18 cellular contexts compared by ENCODE assay signal in genomic region chr3:150811984-150812383, GRCh38. TPM values are rescaled to one million over a fixed set of nuclear protein-coding genes. Genes with fewer than 3 reads are reported as not detected.
DNase-seq lines count a peak whose midpoint lies in the region; ATAC-seq and TF ChIP-seq lines count a peak whose summit lies in the region.
"Had no signal": no experiment of that assay in that cellular context is flagged by ENCODE, and none has a peak within 500 bp of the region (broad histone marks: within the 10 kb centered on the region; RNA-seq: fewer than 3 reads in every experiment).

No MANE protein-coding gene starts in this region.

- H3K9me3 Mint-ChIP-seq in H9 (no peaks in the 10 kb centered on the region), endodermal cell (no peaks in the 10 kb centered on the region)
- H3K9me3 Mint-ChIP-seq in stimulated activated memory B cell treated with anti-CD40 and anti-IgM and Interleukin-4, amounts not matched to agents 10 μg/mL and 1 μg/mL and 100 μg/mL, for 72 hours, result no peaks in the 10 kb centered on the region
- H3K9me3 Mint-ChIP-seq: CD4-positive, alpha-beta memory T cell; HFFc6 had no signal

- H4K91ac ChIP-seq in H9 (ENCODE audit: insufficient read length, low read depth, low read length), result no peak overlapping the region

- H3T11ph ChIP-seq in H9 (ENCODE audit: low read length), result no peak overlapping the region

- H3K4me1 Mint-ChIP-seq in H9 (peaks cover 24 to 34% of the 10 kb centered on the region in 2 experiments), endodermal cell (peaks cover 33% of the 10 kb centered on the region)
- no peaks in the 10 kb centered on the region for H3K4me1 Mint-ChIP-seq in stimulated activated memory B cell treated with anti-CD40 and anti-IgM and Interleukin-4, amounts not matched to agents 10 μg/mL and 1 μg/mL and 100 μg/mL, for 72 hours
- H3K4me1 Mint-ChIP-seq: CD4-positive, alpha-beta memory T cell had no signal

- H3K27ac Mint-ChIP-seq in H9, result peak overlapping the region in 1 of 3 experiments; percentile 36; a peak in 2 of 7 replicates
- H3K27ac Mint-ChIP-seq in endodermal cell, result no peak overlapping the region
- no peak overlapping the region for H3K27ac Mint-ChIP-seq in stimulated activated memory B cell treated with anti-CD40 and anti-IgM and Interleukin-4, amounts not matched to agents 10 μg/mL and 1 μg/mL and 100 μg/mL, for 72 hours
- H3K27ac Mint-ChIP-seq: CD4-positive, alpha-beta memory T cell; HFFc6 had no signal

- no peak overlapping the region for H3K4ac ChIP-seq in H9 (ENCODE audit: low read depth, low read length)

- H4K8ac ChIP-seq in H9 (replicated peaks; ENCODE audit: insufficient read length, low read depth, low read length), result no peak overlapping the region

- no peak overlapping the region for H3K9ac ChIP-seq in H9 (ENCODE audit: extremely low read depth, insufficient read length, low read length)
- H3K9ac ChIP-seq in endodermal cell (ENCODE audit: extremely low read depth, low read length, poor library complexity, severe bottlenecking), result no peak overlapping the region
- no peak overlapping the region for H3K9ac ChIP-seq in smooth muscle cell (ENCODE audit: low read depth)

- no peak overlapping the region for H3K18ac ChIP-seq in H9 (ENCODE audit: insufficient read length, low read depth, low read length)

- H3K27ac ChIP-seq in H9 (ENCODE audit: insufficient read length, low read depth, low read length), result no peak overlapping the region
- H3K27ac ChIP-seq in endodermal cell (ENCODE audit: low read depth, low read length), result no peak overlapping the region
- H3K27ac ChIP-seq in esophagus muscularis mucosa (replicated peaks in 1 of 4), result no peak overlapping the region
- no peak overlapping the region for H3K27ac ChIP-seq in smooth muscle cell (ENCODE audit: low read depth)
- no peak overlapping the region for H3K27ac ChIP-seq in substantia nigra (ENCODE audit: low read depth, low read length, poor library complexity, severe bottlenecking)

- H3K36me3 Mint-ChIP-seq in H9 (ENCODE audit: insufficient read depth in 1 of 3, low read depth in 3 of 3), result peaks cover 2 to 9% (median 5%) of the 10 kb centered on the region in 3 experiments; a peak in 5 of 7 replicates
- no peaks in the 10 kb centered on the region for H3K36me3 Mint-ChIP-seq in endodermal cell (ENCODE audit: low read depth)
- no peaks in the 10 kb centered on the region for H3K36me3 Mint-ChIP-seq in stimulated activated memory B cell treated with anti-CD40 and anti-IgM and Interleukin-4, amounts not matched to agents 10 μg/mL and 1 μg/mL and 100 μg/mL, for 72 hours
- H3K36me3 Mint-ChIP-seq: CD4-positive, alpha-beta memory T cell had no signal

- WGBS in H9 (ENCODE audit: extremely low coverage, insufficient read length, low lambda C conversion rate), result no CpG with 5 or more reads among the region's 5 CpGs
- WGBS in endodermal cell (ENCODE audit: insufficient coverage in 1 of 2, insufficient read length in 1 of 2), 2 experiments, result 96 to 100% methylated on average over 5 of the region's 5 CpGs
- 93% methylated on average over 5 of the region's 5 CpGs for WGBS in esophagus muscularis mucosa
- 79% methylated on average over 5 of the region's 5 CpGs for WGBS in smooth muscle cell (ENCODE audit: low lambda C conversion rate)

- no peak overlapping the region for H3K56ac ChIP-seq in H9 (ENCODE audit: insufficient read length, low read depth, low read length)

- H3K4me1 ChIP-seq in H9 (ENCODE audit: insufficient read depth, low read length) (no peaks in the 10 kb centered on the region; the same call in 1 of the 2 replicates), endodermal cell (ENCODE audit: control insufficient read depth, insufficient read depth, low read length) (peaks cover 5% of the 10 kb centered on the region), esophagus muscularis mucosa (no peaks in the 10 kb centered on the region), smooth muscle cell (ENCODE audit: low read depth) (no peaks in the 10 kb centered on the region)

- H3K4me3 ChIP-seq in endodermal cell (ENCODE audit: low read length) (no peak overlapping the region), esophagus muscularis mucosa (no peak overlapping the region), smooth muscle cell (no peak overlapping the region)

- H3K79me2 ChIP-seq in H9 (ENCODE audit: insufficient read depth, low read length) (no peaks in the 10 kb centered on the region), smooth muscle cell (ENCODE audit: low read depth) (no peaks in the 10 kb centered on the region)

- no peak overlapping the region for H2BK12ac ChIP-seq in H9 (ENCODE audit: insufficient read length, low read depth, low read length)

- no peak overlapping the region for H2BK5ac ChIP-seq in H9 (ENCODE audit: insufficient read length, low read length)

- H3K27me3 ChIP-seq in H9 (ENCODE audit: insufficient read depth, low read length), result no peaks in the 10 kb centered on the region; the same call in 1 of the 2 replicates
- H3K27me3 ChIP-seq in endodermal cell (ENCODE audit: control insufficient read depth, insufficient read depth, low read length, poor library complexity, severe bottlenecking), result no peaks in the 10 kb centered on the region
- H3K27me3 ChIP-seq in esophagus muscularis mucosa, result no peaks in the 10 kb centered on the region
- H3K27me3 ChIP-seq in smooth muscle cell (ENCODE audit: low read depth), result no peaks in the 10 kb centered on the region

- no peak overlapping the region for H2AK5ac ChIP-seq in H9 (ENCODE audit: insufficient read length, low read length)

- H3K79me1 ChIP-seq in H9 (ENCODE audit: insufficient read depth, low read depth, low read length, poor library complexity, severe bottlenecking), result no peaks in the 10 kb centered on the region

- DNase-seq in H9, result no peak
- peak; percentile 21 for DNase-seq in endodermal cell
- DNase-seq in esophagus muscularis mucosa (ENCODE audit: extremely low spot score), result peak; percentile 17
- no peak for DNase-seq in smooth muscle cell (lab: John Stamatoyannopoulos, UW; ENCODE audit: unreplicated experiment)
- DNase-seq in substantia nigra (lab: John Stamatoyannopoulos, UW), result no peak
- DNase-seq: C1 segment of cervical spinal cord; Calu3; CD4-positive, alpha-beta memory T cell; COR-L47; DMS53; DMS79 treated with DMSO at 0.1 percent for 48 hours; GF-D8; GOT3; H7; HFFc6 had no signal

- TF ChIP-seq EP300 in esophagus muscularis mucosa (IDR thresholded peaks at IDR 0.05), result no peak

- no peak overlapping the region for H2BK15ac ChIP-seq in H9 (ENCODE audit: low read depth, low read length)

- no peaks in the 10 kb centered on the region for H3K23me2 ChIP-seq in H9 (ENCODE audit: insufficient read length, low read depth, low read length, poor library complexity, severe bottlenecking)

- H3K4me3 Mint-ChIP-seq in H9, result no peak overlapping the region
- H3K4me3 Mint-ChIP-seq in endodermal cell, result no peak overlapping the region
- H3K4me3 Mint-ChIP-seq in stimulated activated memory B cell treated with anti-CD40 and anti-IgM and Interleukin-4, amounts not matched to agents 10 μg/mL and 1 μg/mL and 100 μg/mL, for 72 hours, result no peak overlapping the region
- H3K4me3 Mint-ChIP-seq: CD4-positive, alpha-beta memory T cell; HFFc6 had no signal

- no peaks in the 10 kb centered on the region for H3K36me3 ChIP-seq in endodermal cell (ENCODE audit: control insufficient read depth, insufficient read depth, low read length)
- H3K36me3 ChIP-seq in esophagus muscularis mucosa, result no peaks in the 10 kb centered on the region
- no peaks in the 10 kb centered on the region for H3K36me3 ChIP-seq in smooth muscle cell (ENCODE audit: low read depth)

- H2AFZ ChIP-seq in H9 (ENCODE audit: low read length) (peak overlapping the region; percentile 82), smooth muscle cell (ENCODE audit: low read depth) (peak overlapping the region; percentile 58)

- no peak overlapping the region for H2BK20ac ChIP-seq in H9 (ENCODE audit: low read depth, low read length, poor library complexity, severe bottlenecking)

- no peak overlapping the region for H3K23ac ChIP-seq in H9 (ENCODE audit: insufficient read length, low read depth, low read length)

- ATAC-seq in HG03342 (IDR thresholded peaks at IDR 0.05; ENCODE audit: unreplicated experiment), result no peak
- no peak for ATAC-seq in stimulated activated memory B cell treated with anti-CD40 and anti-IgM and Interleukin-4, amounts not matched to agents 10 μg/mL and 1 μg/mL and 100 μg/mL, for 72 hours
- ATAC-seq: HCT116 had no signal

- no peaks in the 10 kb centered on the region for H3F3A ChIP-seq in smooth muscle cell (ENCODE audit: low read depth)

- H3K4me2 ChIP-seq in H9 (ENCODE audit: insufficient read depth, insufficient read length, low read length), result no peak overlapping the region
- H3K4me2 ChIP-seq in smooth muscle cell, result no peak overlapping the region

- H3K9me3 ChIP-seq in H9 (ENCODE audit: control insufficient read depth, low read depth, low read length) (no peaks in the 10 kb centered on the region), endodermal cell (ENCODE audit: control insufficient read depth, low read length) (no peaks in the 10 kb centered on the region), esophagus muscularis mucosa (no peaks in the 10 kb centered on the region), smooth muscle cell (replicated peaks; ENCODE audit: low read depth) (no peaks in the 10 kb centered on the region)

- H2BK120ac ChIP-seq in H9 (ENCODE audit: low read depth, low read length, poor library complexity, severe bottlenecking), result no peak overlapping the region

- no peak overlapping the region for H3K14ac ChIP-seq in H9 (ENCODE audit: insufficient read depth, low read length)

- H4K5ac ChIP-seq in H9 (ENCODE audit: insufficient read length, low read depth, low read length), result no peak overlapping the region

- no peak for TF ChIP-seq POLR2A in esophagus muscularis mucosa (IDR thresholded peaks at IDR 0.05; ENCODE audit: low read depth)

- intact Hi-C loops in esophagus muscularis mucosa (cut with DNase I), result no loop called here

- H3K27me3 Mint-ChIP-seq in H9 (ENCODE audit: low read depth) (no peaks in the 10 kb centered on the region; the same call in 1 of the 2 replicates), endodermal cell (ENCODE audit: insufficient read depth) (no peaks in the 10 kb centered on the region)
- peaks cover 9% of the 10 kb centered on the region for H3K27me3 Mint-ChIP-seq in stimulated activated memory B cell treated with anti-CD40 and anti-IgM and Interleukin-4, amounts not matched to agents 10 μg/mL and 1 μg/mL and 100 μg/mL, for 72 hours

- H4K20me1 ChIP-seq in H9 (ENCODE audit: control insufficient read depth, insufficient read depth, insufficient read length), result no peaks in the 10 kb centered on the region
- no peaks in the 10 kb centered on the region for H4K20me1 ChIP-seq in smooth muscle cell (ENCODE audit: low read depth)

- TF ChIP-seq CTCF in H9 (conservative IDR thresholded peaks at IDR 0.05) (no peak), endodermal cell (conservative IDR thresholded peaks at IDR 0.05) (no peak), esophagus muscularis mucosa (IDR thresholded peaks at IDR 0.05) (no peak), smooth muscle cell (IDR thresholded peaks at IDR 0.05; ENCODE audit: borderline replicate concordance, insufficient read depth, poor library complexity, severe bottlenecking) (no peak)

RNA-seq across cellular contexts. Expression of gene SIAH2, which starts 49.0 kb away (rescaled TPM):
- total RNA-seq in H9 (2021), result 17.4 and 18.6 TPM in 2 replicates
- total RNA-seq in endodermal cell, result 10 to 100 TPM; 15.6 to 19.2 TPM
- polyA plus RNA-seq in endodermal cell (2013, experiment 1 of 2), result 14.4 TPM
- 12.8 TPM for polyA plus RNA-seq in endodermal cell (2013, experiment 2 of 2)
- 10 to 100 TPM; 27.8 to 55.8 (median 43.3) TPM for total RNA-seq in esophagus muscularis mucosa
- total RNA-seq in smooth muscle cell, result 38.1 and 43.9 TPM in 2 replicates
- 44.9 and 45.8 TPM in 2 replicates for polyA plus RNA-seq in smooth muscle cell

Comparison
In these comparisons a context has a peak if more than half of its experiments do, and no peak if none do; other contexts are left out.
1. DNase-seq: peak in endodermal cell (single experiment) and esophagus muscularis mucosa (single experiment); none in H9 (single experiment), smooth muscle cell (single experiment) and substantia nigra (0 of 49).